8 cellular contexts compared by ENCODE assay signal in the genomic region with DNA sequence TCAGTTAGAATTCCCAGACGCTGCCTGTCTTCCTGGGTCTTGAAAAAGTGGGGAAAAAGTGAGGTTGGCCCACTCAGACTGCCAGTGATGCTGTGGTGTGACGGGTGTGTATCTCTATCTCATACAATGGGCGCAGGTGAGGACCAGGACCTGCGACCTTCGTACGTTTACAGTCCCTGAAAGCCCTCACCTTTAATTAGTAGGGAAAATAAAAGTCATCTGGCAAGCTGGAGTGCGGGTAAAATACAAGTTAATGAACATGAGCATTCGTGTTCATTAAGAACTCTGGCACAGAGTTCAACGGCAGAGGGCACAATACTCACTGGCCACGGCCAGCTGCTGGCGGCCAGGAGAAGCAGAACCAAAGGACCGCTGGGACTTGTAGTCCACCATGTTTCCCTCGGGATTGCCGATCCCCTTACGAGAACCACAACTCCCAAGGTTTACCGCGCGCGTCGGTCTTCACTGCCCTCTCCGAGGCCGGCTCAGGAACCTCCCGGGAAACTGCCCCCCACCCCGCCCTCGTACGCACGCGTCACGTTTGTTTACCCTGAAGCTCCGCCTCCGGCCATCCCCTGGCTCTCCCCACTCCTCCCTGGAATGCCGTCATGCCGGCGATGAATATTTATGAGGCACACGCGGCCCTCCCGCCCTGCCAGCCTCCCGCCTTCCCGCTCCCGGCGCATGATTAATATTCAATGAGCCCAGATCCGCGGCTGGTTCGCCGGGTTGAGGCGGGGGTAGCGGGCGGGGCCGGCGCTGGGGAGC. TPM values are rescaled to one million over a fixed set of nuclear protein-coding genes. Genes with fewer than 3 reads are reported as not detected.
A peak's percentile ranks its signal among the peaks of the same experiment; 100 is the strongest.
DNase-seq lines count a peak whose midpoint lies in the region; ATAC-seq and TF ChIP-seq lines count a peak whose summit lies in the region.

No MANE protein-coding gene starts in this region.

- TF ChIP-seq EP300 in upper lobe of left lung (IDR thresholded peaks at IDR 0.05), result peak in 1 of 4 donors; percentile 48

- TF ChIP-seq CTCF in GM13977 (IDR thresholded peaks at IDR 0.05; ENCODE audit: extremely low read depth, insufficient read depth, missing control alignments) (peak; percentile 80), upper lobe of left lung (IDR thresholded peaks at IDR 0.05) (peak; percentile 55 to 92 (median 74))

- intact Hi-C loops in left cardiac atrium (cut with DNase I), result loop anchor here (2.0 to 10.0 kb wide), 4 partner anchors 128 to 270 kb away; no protein-coding TSS in a partner anchor
- intact Hi-C loops in posterior cingulate gyrus (cut with DNase I), result loop anchor here (2.0 to 10.0 kb wide), 7 partner anchors 42 to 710 kb away; partner anchors contain the start of gene VPS4B

- H3K9me3 ChIP-seq in upper lobe of left lung, result no peaks in the 10 kb centered on the region

- peak overlapping the region; percentile 92 to 99 (median 98) for H3K27ac ChIP-seq in upper lobe of left lung

- peaks cover 32% of the 10 kb centered on the region for H3K27me3 Mint-ChIP-seq in T-helper 1 cell treated with Interleukin-12 subunit alpha and Interleukin-12 subunit beta and Interleukin-4 antibody, amounts not matched to agents 30 μg/mL and 1 μg/mL, for 36 hours (ENCODE audit: low read depth)

- no peaks in the 10 kb centered on the region for H3K36me3 ChIP-seq in upper lobe of left lung

- 4 to 10% methylated on average over 10 to 47 of the region's 50 CpGs for WGBS in upper lobe of left lung, 2 donors

- H3K4me3 Mint-ChIP-seq in T-helper 1 cell treated with Interleukin-12 subunit alpha and Interleukin-12 subunit beta and Interleukin-4 antibody, amounts not matched to agents 30 μg/mL and 1 μg/mL, for 36 hours, result peak overlapping the region; percentile 83

- in situ Hi-C loops in GM13977 (cut with MboI; ENCODE audit: low pct_unique_long_range_greater_than_20kb, low sequenced_read_pairs, unreplicated experiment), result loop anchor here (10.0 to 25.0 kb wide), 2 partner anchors 230 to 722 kb away; no protein-coding TSS in a partner anchor

- peaks cover 29% of the 10 kb centered on the region for H3K4me1 Mint-ChIP-seq in T-helper 1 cell treated with Interleukin-12 subunit alpha and Interleukin-12 subunit beta and Interleukin-4 antibody, amounts not matched to agents 30 μg/mL and 1 μg/mL, for 36 hours (ENCODE audit: low read depth)

- no peaks in the 10 kb centered on the region for H3K36me3 Mint-ChIP-seq in T-helper 1 cell treated with Interleukin-12 subunit alpha and Interleukin-12 subunit beta and Interleukin-4 antibody, amounts not matched to agents 30 μg/mL and 1 μg/mL, for 36 hours (ENCODE audit: low read depth)

- peak overlapping the region; percentile 81 to 90 (median 82) for H3K4me3 ChIP-seq in upper lobe of left lung

- DNase-seq in GM13977 (ENCODE audit: low spot score) (peak; percentile 94), NCI-H146 treated with DMSO at 0.1 percent for 48 hours (lab: John Stamatoyannopoulos, UW; ENCODE audit: unreplicated experiment) (peak; percentile 100), amygdala (lab: John Stamatoyannopoulos, UW) (peak; percentile 58 to 100 (median 100)), left cardiac atrium (peak; percentile 99), posterior cingulate gyrus (peak; percentile 100), upper lobe of left lung (peak; percentile 97 to 100)

- peak overlapping the region; percentile 82 for H3K27ac Mint-ChIP-seq in T-helper 1 cell treated with Interleukin-12 subunit alpha and Interleukin-12 subunit beta and Interleukin-4 antibody, amounts not matched to agents 30 μg/mL and 1 μg/mL, for 36 hours

- peak; percentile 60 for ATAC-seq in HG02884 (IDR thresholded peaks at IDR 0.05; ENCODE audit: unreplicated experiment)
- peak; percentile 97 to 98 for ATAC-seq in left cardiac atrium
- ATAC-seq in upper lobe of left lung (ENCODE audit: low FRiP score in 2 of 2), result peak; percentile 96 to 100

- no peak for TF ChIP-seq POLR2A in upper lobe of left lung (IDR thresholded peaks at IDR 0.05)

- no peaks in the 10 kb centered on the region for H3K9me3 Mint-ChIP-seq in T-helper 1 cell treated with Interleukin-12 subunit alpha and Interleukin-12 subunit beta and Interleukin-4 antibody, amounts not matched to agents 30 μg/mL and 1 μg/mL, for 36 hours

- H3K4me1 ChIP-seq in upper lobe of left lung, result peaks cover 0 to 37% (median 17%) of the 10 kb centered on the region in 4 donors

- H3K27me3 ChIP-seq in upper lobe of left lung, result no peaks in the 10 kb centered on the region

RNA-seq across cellular contexts. Expression of gene PHLPP1, which starts 0.5 kb away (rescaled TPM):
- total RNA-seq in left cardiac atrium (1 to 10 TPM; 5.0 to 8.6 TPM), upper lobe of left lung (10 to 100 TPM in 4 of 6 donors, 1 to 10 TPM in 2; 8.2 to 15.5 (median 13.2) TPM)

Comparison
In these comparisons a context has a peak if more than half of its experiments do, and no peak if none do; other contexts are left out.
1. Peak in every context shown above with its lines: DNase-seq, ATAC-seq, H3K4me3 ChIP-seq and H3K27ac ChIP-seq.